Comparison of ENCODE assay signal across 12 cellular contexts in the genomic region with DNA sequence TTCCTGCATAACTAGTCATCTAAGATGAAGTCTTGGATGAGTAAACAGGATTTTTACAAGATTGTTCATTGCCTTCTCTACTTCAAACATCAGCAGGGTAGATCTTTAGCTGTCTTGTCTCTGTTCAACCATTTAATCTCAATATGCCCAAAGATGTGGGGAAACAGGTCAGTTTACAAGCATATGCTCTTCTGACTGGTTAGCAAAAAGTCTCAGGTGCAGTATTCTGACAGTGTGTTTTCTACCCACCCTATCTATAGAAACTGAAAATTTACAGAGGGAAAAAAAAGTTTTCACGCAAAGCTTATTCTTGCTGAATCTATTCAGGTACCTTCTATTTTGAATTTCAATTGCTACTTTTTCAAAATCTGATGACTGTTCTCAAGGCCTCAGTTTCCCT. TPM values are rescaled to one million over a fixed set of nuclear protein-coding genes. Genes with fewer than 3 reads are reported as not detected.
DNase-seq lines count a peak whose midpoint lies in the region; ATAC-seq and FAIRE-seq lines count a peak whose summit lies in the region.
"Had no signal": no experiment of that assay in that cellular context is flagged by ENCODE, and none has a peak within 500 bp of the region (broad histone marks: within the 10 kb centered on the region; RNA-seq: fewer than 3 reads in every experiment).

No MANE protein-coding gene starts in this region.

- peak overlapping the region; percentile 37 for H3K27ac Mint-ChIP-seq in T-helper 1 cell treated with Interleukin-12 subunit alpha and Interleukin-12 subunit beta and Interleukin-4 antibody, amounts not matched to agents 30 μg/mL and 1 μg/mL, for 36 hours
- H3K27ac Mint-ChIP-seq in naive thymus-derived CD4-positive, alpha-beta T cell: peak overlapping the region in 5 of 9 donors; percentile 23 to 82 (median 78)
- H3K27ac Mint-ChIP-seq: activated T-helper 2 cell treated with anti-CD3 and anti-CD28 coated beads, Interferon-gamma antibody, Interleukin-2, Interleukin-4, amounts not matched to agents 10 μg/mL and 5 μg/mL and 100 μg/mL, durations not matched to agents 14 hours and 24 hours and 36 hours had no signal

- POLR2A ChIA-PET in naive thymus-derived CD4-positive, alpha-beta T cell (lab: Charles Lee): interaction anchor here (0.6 to 6.5 kb wide), 5 partner anchors 10 to 474 kb away, joined by 3 to 77 read pairs (median 9); partner anchors contain the start of genes BCLAF1 and MAP3K5

- DNase-seq in T-helper 1 cell (no peak), ureter (ENCODE audit: low spot score) (no peak), frontal cortex (ENCODE audit: low spot score in 2 of 2) (no peak)
- DNase-seq in naive thymus-derived CD4-positive, alpha-beta T cell: no peak
- DNase-seq in NK-92 treated with Interleukin-12 subunit alpha and Interleukin-12 subunit beta, amount 100 ng/mL, for 24 hours (lab: John Stamatoyannopoulos, UW): no peak
- DNase-seq: central memory CD4-positive, alpha-beta T cell; NCI-H1105 treated with DMSO at 0.1 percent for 48 hours had no signal

- no peaks in the 10 kb centered on the region for H3K27me3 Mint-ChIP-seq in T-helper 1 cell treated with Interleukin-12 subunit alpha and Interleukin-12 subunit beta and Interleukin-4 antibody, amounts not matched to agents 30 μg/mL and 1 μg/mL, for 36 hours (ENCODE audit: low read depth)
- H3K27me3 Mint-ChIP-seq in naive thymus-derived CD4-positive, alpha-beta T cell: no peaks in the 10 kb centered on the region

- CTCF ChIA-PET in naive thymus-derived CD4-positive, alpha-beta T cell (lab: Charles Lee): interaction anchor here (1.1 to 4.4 kb wide), 3 partner anchors 23 to 119 kb away, joined by 6 to 44 read pairs (median 7); partner anchors contain the start of gene MAP3K5

- H3K4me3 Mint-ChIP-seq in T-helper 1 cell treated with Interleukin-12 subunit alpha and Interleukin-12 subunit beta and Interleukin-4 antibody, amounts not matched to agents 30 μg/mL and 1 μg/mL, for 36 hours: peak overlapping the region; percentile 40
- H3K4me3 Mint-ChIP-seq in naive thymus-derived CD4-positive, alpha-beta T cell: peak overlapping the region in 3 of 10 donors; percentile 33 to 63 (median 42)

- peaks cover 69% of the 10 kb centered on the region for H3K4me1 Mint-ChIP-seq in T-helper 1 cell treated with Interleukin-12 subunit alpha and Interleukin-12 subunit beta and Interleukin-4 antibody, amounts not matched to agents 30 μg/mL and 1 μg/mL, for 36 hours (ENCODE audit: low read depth)
- peaks cover 52 to 80% (median 73%) of the 10 kb centered on the region in 7 donors for H3K4me1 Mint-ChIP-seq in naive thymus-derived CD4-positive, alpha-beta T cell

- ATAC-seq in GM21381 (IDR thresholded peaks at IDR 0.05; ENCODE audit: unreplicated experiment): peak; percentile 31
- peak; percentile 15 for ATAC-seq in HG03159 (IDR thresholded peaks at IDR 0.05; ENCODE audit: unreplicated experiment)
- ATAC-seq in naive thymus-derived CD4-positive, alpha-beta T cell: no peak

- intact Hi-C loops in naive thymus-derived CD4-positive, alpha-beta T cell (cut with micrococcal nuclease): no loop called here

- no peaks in the 10 kb centered on the region for H3K9me3 Mint-ChIP-seq in T-helper 1 cell treated with Interleukin-12 subunit alpha and Interleukin-12 subunit beta and Interleukin-4 antibody, amounts not matched to agents 30 μg/mL and 1 μg/mL, for 36 hours
- H3K9me3 Mint-ChIP-seq in naive thymus-derived CD4-positive, alpha-beta T cell: no peaks in the 10 kb centered on the region
- H3K9me3 Mint-ChIP-seq: activated T-helper 2 cell treated with anti-CD3 and anti-CD28 coated beads, Interferon-gamma antibody, Interleukin-2, Interleukin-4, amounts not matched to agents 10 μg/mL and 5 μg/mL and 100 μg/mL, durations not matched to agents 14 hours and 24 hours and 36 hours had no signal

- no peak overlapping the region for H3K27ac ChIP-seq in naive thymus-derived CD4-positive, alpha-beta T cell (ENCODE audit: low read depth, low read length)

- H3K36me3 Mint-ChIP-seq in T-helper 1 cell treated with Interleukin-12 subunit alpha and Interleukin-12 subunit beta and Interleukin-4 antibody, amounts not matched to agents 30 μg/mL and 1 μg/mL, for 36 hours (ENCODE audit: low read depth): peaks cover 5% of the 10 kb centered on the region
- peaks cover 0 to 8% (median 0%) of the 10 kb centered on the region in 5 donors for H3K36me3 Mint-ChIP-seq in naive thymus-derived CD4-positive, alpha-beta T cell

- FAIRE-seq in frontal cortex (lab: Jason Lieb, UNC): no peak
- FAIRE-seq: TTC549 had no signal

- H3K4me1 ChIP-seq in naive thymus-derived CD4-positive, alpha-beta T cell (ENCODE audit: control insufficient read depth in 2 of 2, insufficient read depth in 2 of 2, low read length in 2 of 2): peaks cover 65 to 66% of the 10 kb centered on the region in 2 donors

- H3K9me3 ChIP-seq in naive thymus-derived CD4-positive, alpha-beta T cell (ENCODE audit: control insufficient read depth in 2 of 3, low read length in 3 of 3): no peaks in the 10 kb centered on the region

- H3K4me3 ChIP-seq in naive thymus-derived CD4-positive, alpha-beta T cell (ENCODE audit: low read length): no peak overlapping the region

- no peaks in the 10 kb centered on the region for H3K36me3 ChIP-seq in naive thymus-derived CD4-positive, alpha-beta T cell (ENCODE audit: control insufficient read depth in 2 of 3, insufficient read depth in 3 of 3, low read length in 3 of 3)

- H3K27me3 ChIP-seq in naive thymus-derived CD4-positive, alpha-beta T cell (ENCODE audit: control insufficient read depth in 2 of 2, insufficient read depth in 2 of 2, low read length in 2 of 2): no peaks in the 10 kb centered on the region

RNA-seq across cellular contexts. Expression of gene MAP3K5, which starts 29.0 kb away (rescaled TPM):
- total RNA-seq in naive thymus-derived CD4-positive, alpha-beta T cell: 10 to 100 TPM; 12.9 to 32.5 (median 14.0) TPM
- 1 to 10 TPM; 2.6 to 3.6 TPM for polyA plus RNA-seq in naive thymus-derived CD4-positive, alpha-beta T cell
- total RNA-seq in ureter (54.6 TPM), frontal cortex (18.3 TPM)

RNA-seq across cellular contexts. Expression of gene PEX7, which starts 59.1 kb away (rescaled TPM):
- 1 to 10 TPM; 4.0 to 6.2 (median 5.4) TPM for total RNA-seq in naive thymus-derived CD4-positive, alpha-beta T cell
- 1 to 10 TPM; 6.1 to 6.6 TPM for polyA plus RNA-seq in naive thymus-derived CD4-positive, alpha-beta T cell
- total RNA-seq in ureter (10.7 TPM), frontal cortex (6.1 TPM)
